Comparison of ENCODE assay signal across 27 cellular contexts in genomic region chr2:113160248-113160647, GRCh38. TPM values are rescaled to one million over a fixed set of nuclear protein-coding genes. Genes with fewer than 3 reads are reported as not detected.
A peak's percentile ranks its signal among the peaks of the same experiment; 100 is the strongest.
DNase-seq lines count a peak whose midpoint lies in the region; ATAC-seq, FAIRE-seq and TF ChIP-seq lines count a peak whose summit lies in the region.
"Had no signal": no experiment of that assay in that cellular context is flagged by ENCODE, and none has a peak within 500 bp of the region (broad histone marks: within the 10 kb centered on the region; RNA-seq: fewer than 3 reads in every experiment).

No MANE protein-coding gene starts in this region.

- H2AFZ ChIP-seq in HepG2 (ENCODE audit: low read length) (no peak overlapping the region), K562 (ENCODE audit: low read depth, low read length) (no peak overlapping the region)

- no peak overlapping the region for H3K4me3 Mint-ChIP-seq in memory B cell
- H3K4me3 Mint-ChIP-seq: B cell; CD4-positive, alpha-beta T cell had no signal

- H3K79me2 ChIP-seq in HepG2 (ENCODE audit: insufficient read depth, low read length) (no peaks in the 10 kb centered on the region), K562 (ENCODE audit: control insufficient read depth, insufficient read depth, low read length) (no peaks in the 10 kb centered on the region)

- in situ Hi-C loops in HepG2 (cut with HindIII; ENCODE audit: extremely low pct_ligation_motif_present, low pct_unique_long_range_greater_than_20kb) (no loop called here), Panc1 (cut with HindIII; ENCODE audit: low pct_unique_long_range_greater_than_20kb, low sequenced_read_pairs) (no loop called here), K562 (cut with MboI) (no loop called here)

- H4K20me1 ChIP-seq in HepG2 (ENCODE audit: insufficient read depth, low read length) = no peaks in the 10 kb centered on the region
- no peaks in the 10 kb centered on the region for H4K20me1 ChIP-seq in K562 (replicated peaks; ENCODE audit: control insufficient read depth, insufficient read depth, low read length)
- H4K20me1 ChIP-seq: BLaER1 treated with 17β-estradiol and CSF1 and Interleukin-3, amounts not matched to agents 10 nM and 100 nM had no signal

- H3K4me3 ChIP-seq in HepG2 (replicated peaks in 1 of 3; ENCODE audit: insufficient read depth in 1 of 3, low read depth in 2 of 3, low read length in 3 of 3) (no peak overlapping the region), right lobe of liver (no peak overlapping the region), Panc1 (ENCODE audit: low read depth in 2 of 2, low read length in 2 of 2) (no peak overlapping the region), K562 (no peak overlapping the region)
- H3K4me3 ChIP-seq: A549; BLaER1 treated with 17β-estradiol and CSF1 and Interleukin-3, amounts not matched to agents 10 nM and 100 nM; GM12878 had no signal

- H3K27ac Mint-ChIP-seq in memory B cell = peak overlapping the region; percentile 53

- H3K4me1 ChIP-seq in HepG2 (ENCODE audit: insufficient read depth, low read length) = peaks cover 57% of the 10 kb centered on the region
- H3K4me1 ChIP-seq in right lobe of liver = peaks cover 0 to 35% (median 17%) of the 10 kb centered on the region in 4 donors
- 0 out of 2 replicates have a peak, but pooled peaks cover 3% of the 10 kb centered on the region for H3K4me1 ChIP-seq in Panc1 (ENCODE audit: control insufficient read depth, insufficient read depth, low read length)
- peaks cover 10 to 15% of the 10 kb centered on the region in 2 experiments; a peak in 4 of 5 replicates for H3K4me1 ChIP-seq in K562 (replicated peaks in 1 of 2; ENCODE audit: control insufficient read depth in 2 of 2, insufficient read depth in 2 of 2, low read length in 2 of 2)

- H3K9me3 Mint-ChIP-seq in memory B cell = no peaks in the 10 kb centered on the region
- H3K9me3 Mint-ChIP-seq: CD4-positive, alpha-beta T cell; CD8-positive, alpha-beta memory T cell had no signal

- no peak overlapping the region for H3K4me2 ChIP-seq in HepG2 (ENCODE audit: low read depth, low read length)
- H3K4me2 ChIP-seq in K562 (ENCODE audit: insufficient read depth, low read length) = no peak overlapping the region
- H3K4me2 ChIP-seq: A549; BLaER1 treated with 17β-estradiol and CSF1 and Interleukin-3, amounts not matched to agents 10 nM and 100 nM had no signal

- peaks cover 20% of the 10 kb centered on the region for H3K4me1 Mint-ChIP-seq in memory B cell

- intact Hi-C loops in HepG2 (cut with micrococcal nuclease; ENCODE audit: unreplicated experiment) (no loop called here), right lobe of liver (cut with DNase I) (no loop called here), Panc1 (cut with micrococcal nuclease; ENCODE audit: unreplicated experiment) (no loop called here), K562 (cut with micrococcal nuclease) (no loop called here)

- H3K36me3 ChIP-seq in HepG2 (replicated peaks in 1 of 2; ENCODE audit: control insufficient read depth in 1 of 2, insufficient read depth in 2 of 2, low read length in 2 of 2) (no peaks in the 10 kb centered on the region), right lobe of liver (no peaks in the 10 kb centered on the region), Panc1 (ENCODE audit: control insufficient read depth, insufficient read depth, low read length) (no peaks in the 10 kb centered on the region; the same call in 1 of the 2 replicates), K562 (ENCODE audit: control insufficient read depth, insufficient read depth, low read length) (no peaks in the 10 kb centered on the region)
- H3K36me3 ChIP-seq: BLaER1 treated with 17β-estradiol and CSF1 and Interleukin-3, amounts not matched to agents 10 nM and 100 nM had no signal

- TF ChIP-seq POLR2A in HepG2 (IDR thresholded peaks at IDR 0.05; ENCODE audit: insufficient read depth in 1 of 2, low read depth in 2 of 2, low read length in 2 of 2) (no peak), right lobe of liver (IDR thresholded peaks at IDR 0.05) (no peak), K562 (conservative IDR thresholded peaks at IDR 0.05) (no peak)

- DNase-seq in HepG2 (ENCODE audit: low spot score) (no peak), right lobe of liver (no peak), Panc1 (ENCODE audit: low read depth, low spot score) (no peak), K562 (ENCODE audit: extremely low read depth in 1 of 4, low spot score in 3 of 4) (no peak), memory B cell (ENCODE audit: low spot score in 2 of 2) (no peak), GM20000 (ENCODE audit: low spot score) (no peak), NCI-H2029 treated with DMSO at 0.1 percent for 48 hours (lab: John Stamatoyannopoulos, UW) (no peak), A172 (ENCODE audit: low spot score) (no peak)
- DNase-seq: 8988T; AML-193; CD4-positive, alpha-beta T cell; CD8-positive, alpha-beta memory T cell; COR-L47; DMS153; DMS79; DND-41; EL; GDM1 had no signal

- ATAC-seq in HepG2 = no peak
- no peak for ATAC-seq in right lobe of liver
- ATAC-seq in Panc1 = no peak
- ATAC-seq in K562 = no peak
- ATAC-seq in memory B cell (ENCODE audit: low read depth) = no peak
- ATAC-seq: A549, GM12878 had no signal

- H3K9me3 ChIP-seq in HepG2 (ENCODE audit: low read length) (no peaks in the 10 kb centered on the region), right lobe of liver (no peaks in the 10 kb centered on the region), Panc1 (ENCODE audit: control insufficient read depth, insufficient read depth, low read depth, low read length) (no peaks in the 10 kb centered on the region), K562 (replicated peaks; ENCODE audit: control insufficient read depth, insufficient read depth, low read depth, low read length) (no peaks in the 10 kb centered on the region)
- H3K9me3 ChIP-seq: A549; BLaER1 treated with 17β-estradiol and CSF1 and Interleukin-3, amounts not matched to agents 10 nM and 100 nM had no signal

- H3K27ac ChIP-seq in HepG2 (ENCODE audit: extremely low read length, insufficient read depth, low read length) = no peak overlapping the region
- H3K27ac ChIP-seq in right lobe of liver = no peak overlapping the region
- no peak overlapping the region for H3K27ac ChIP-seq in Panc1 (ENCODE audit: low read length)
- H3K27ac ChIP-seq in K562 (ENCODE audit: extremely low read depth, low read depth, low read length) = no peak overlapping the region
- H3K27ac ChIP-seq: BLaER1 treated with 17β-estradiol and CSF1 and Interleukin-3, amounts not matched to agents 10 nM and 100 nM had no signal

- no peaks in the 10 kb centered on the region for H3K9me1 ChIP-seq in K562 (ENCODE audit: control insufficient read depth, insufficient read depth, low read length)

- no peak for FAIRE-seq in HepG2 (lab: Jason Lieb, UNC)
- FAIRE-seq in K562 (lab: Jason Lieb, UNC) = no peak
- FAIRE-seq: A549, GM12878, GM12892, GM18507 had no signal

- POLR2A ChIA-PET in HepG2 (lab: Yijun Ruan, JAX) = interaction anchor here (5.3 kb wide), 1 partner anchor 20 kb away, joined by 39 read pairs; no protein-coding TSS in a partner anchor
- POLR2A ChIA-PET in Panc1 (lab: Charles Lee) = no interaction called here
- POLR2A ChIA-PET in K562 (lab: Yijun Ruan, JAX) = no interaction called here

- TF ChIP-seq EP300 in HepG2 (IDR thresholded peaks at IDR 0.05; ENCODE audit: low read depth in 2 of 2, low read length in 2 of 2) (no peak), HepG2 (CRISPR knock-in tag; IDR thresholded peaks at IDR 0.05; ENCODE audit: borderline replicate concordance) (no peak), K562 (IDR thresholded peaks at IDR 0.05; ENCODE audit: low read length) (no peak)

- CTCF ChIA-PET in HepG2 (lab: Yijun Ruan, JAX; ENCODE audit: low intra/inter-chr PET ratio, low total read pairs) = no interaction called here
- CTCF ChIA-PET in Panc1 (lab: Charles Lee) = no interaction called here
- CTCF ChIA-PET in K562 (lab: Yijun Ruan, JAX; ENCODE audit: low intra/inter-chr PET ratio) = no interaction called here

- H3K27me3 ChIP-seq in HepG2 (ENCODE audit: control insufficient read depth in 1 of 2, insufficient read depth in 2 of 2, low read length in 2 of 2) (no peaks in the 10 kb centered on the region; a peak in 1 of 5 replicates), right lobe of liver (no peaks in the 10 kb centered on the region), Panc1 (ENCODE audit: control insufficient read depth, insufficient read depth, low read length) (peaks cover 10% of the 10 kb centered on the region; the same call in 1 of the 2 replicates), K562 (ENCODE audit: control insufficient read depth in 2 of 2, insufficient read depth in 2 of 2, low read length in 2 of 2) (peaks cover 0 to 2% of the 10 kb centered on the region in 2 experiments; a peak in 1 of 5 replicates)

- H3K27me3 Mint-ChIP-seq in memory B cell = no peaks in the 10 kb centered on the region
- H3K27me3 Mint-ChIP-seq: B cell; CD4-positive, alpha-beta T cell; CD8-positive, alpha-beta memory T cell had no signal

- no peaks in the 10 kb centered on the region for H3K36me3 Mint-ChIP-seq in memory B cell

- 96% methylated on average over 1 of the region's 1 CpG for WGBS in HepG2 (ENCODE audit: low lambda C conversion rate)
- whole genome bisulfite sequencing in right lobe of liver (ENCODE audit: insufficient coverage, low coverage, low lambda C conversion rate, missing lambda C conversion rate) = 89% methylated on average over 1 of the region's 1 CpG
- 67% methylated on average over 1 of the region's 1 CpG for WGBS in K562 (ENCODE audit: insufficient coverage, low coverage, missing lambda C conversion rate)

- TF ChIP-seq RAD21 in HepG2 (CRISPR knock-in tag; IDR thresholded peaks at IDR 0.05) (no peak), K562 (CRISPR knock-in tag; conservative IDR thresholded peaks at IDR 0.05 in 1 of 2, IDR thresholded peaks at IDR 0.05 in 1 of 2) (no peak)

- TF ChIP-seq CTCF in HepG2 (CRISPR knock-in tag; IDR thresholded peaks at IDR 0.05) (no peak), right lobe of liver (IDR thresholded peaks at IDR 0.05) (no peak), Panc1 (IDR thresholded peaks at IDR 0.05) (no peak), K562 (IDR thresholded peaks at IDR 0.05 in 2 of 3, conservative IDR thresholded peaks at IDR 0.05 in 1 of 3; ENCODE audit: insufficient read depth in 2 of 3, low read depth in 1 of 3, low read length in 3 of 3) (no peak), GM20000 (IDR thresholded peaks at IDR 0.05; ENCODE audit: extremely low read depth, missing control alignments) (no peak)

- no TSS peak for BruUV-seq in HepG2 (replicated peaks; lab: Mats Ljungman, UMichigan)
- BruUV-seq in Panc1 (replicated peaks; lab: Mats Ljungman, UMichigan) = TSS peak; percentile 76
- no TSS peak for BruUV-seq in K562 (replicated peaks; lab: Mats Ljungman, UMichigan)

- no peak overlapping the region for H3K9ac ChIP-seq in HepG2 (ENCODE audit: insufficient read depth, low read depth, low read length)
- no peak overlapping the region for H3K9ac ChIP-seq in K562 (ENCODE audit: insufficient read depth in 1 of 2, low read depth in 2 of 2, low read length in 2 of 2)
- H3K9ac ChIP-seq: BLaER1 treated with 17β-estradiol and CSF1 and Interleukin-3, amounts not matched to agents 10 nM and 100 nM had no signal

RNA-seq across cellular contexts. Expression of gene PSD4, which starts 13.5 kb away (rescaled TPM):
- total RNA-seq in HepG2 (2016; rRNA removed; fragmentation: Illumina TruSeq; extraction: Trizol) (8.6 and 9.4 TPM in 2 replicates), right lobe of liver (10 to 100 TPM; 38.0 to 77.8 (median 58.7) TPM), Panc1 (2021; ENCODE audit: unreplicated experiment) (3.6 TPM), K562 (2014; rRNA removed) (41.0 and 47.0 TPM in 2 replicates), K562 (2014; rRNA removed; fragmentation: Illumina TruSeq; extraction: Trizol) (13.0 and 14.8 TPM in 2 replicates), K562 (2015; rRNA removed; fragmentation: Illumina TruSeq; extraction: Trizol) (20.8 and 21.7 TPM in 2 replicates), K562 (2021) (48.3 and 54.0 TPM in 2 replicates)
- 1.8 and 2.1 TPM in 2 replicates for total RNA-seq in HepG2 (2016; cell fraction: cytosol; rRNA removed; fragmentation: Illumina TruSeq; extraction: Trizol; ENCODE audit: low read depth)
- 6.4 and 9.6 TPM in 2 replicates for total RNA-seq in HepG2 (2016; cell fraction: insoluble cytoplasmic fraction; rRNA removed; fragmentation: Illumina TruSeq; extraction: Trizol)
- total RNA-seq in HepG2 (2016; cell fraction: membrane; rRNA removed; fragmentation: Illumina TruSeq; extraction: Trizol) = 4.3 and 5.2 TPM in 2 replicates
- total RNA-seq in HepG2 (2016; cell fraction: nucleus; rRNA removed; fragmentation: Illumina TruSeq; extraction: Trizol) = 10.2 and 10.4 TPM in 2 replicates
- polyA plus RNA-seq in HepG2 (2011; rRNA removed) (5.8 and 9.1 TPM in 2 replicates), K562 (2011; rRNA removed) (11.0 and 14.5 TPM in 2 replicates), K562 (2014; fragmentation: Illumina TruSeq; extraction: Trizol) (28.4 and 32.1 TPM in 2 replicates), K562 (2014; fragmentation: Nextera tagmentation; extraction: Ambion mirVana) (under 1 TPM; 0.46 to 0.52 TPM), K562 (2014; rRNA removed) (27.4 and 30.3 TPM in 2 replicates)
- polyA plus RNA-seq in HepG2 (2011; cell fraction: cytosol; rRNA removed) = 4.3 and 4.7 TPM in 2 replicates
- polyA plus RNA-seq in HepG2 (2011; cell fraction: nucleus; rRNA removed) = 34.6 and 36.0 TPM in 2 replicates
- polyA plus RNA-seq in HepG2 (2012) = 9.7 and 12.9 TPM in 2 replicates
- 1.3 TPM in 2 replicates for polyA plus RNA-seq in HepG2 (2016; cell fraction: cytosol; fragmentation: Illumina TruSeq; extraction: Trizol; ENCODE audit: low read depth)
- polyA plus RNA-seq in HepG2 (2016; cell fraction: insoluble cytoplasmic fraction; fragmentation: Illumina TruSeq; extraction: Trizol; ENCODE audit: low read depth) = 4.3 and 6.8 TPM in 2 replicates
- polyA plus RNA-seq in HepG2 (2016; cell fraction: membrane; fragmentation: Illumina TruSeq; extraction: Trizol; ENCODE audit: low read depth) = 3.3 TPM in 2 replicates
- polyA plus RNA-seq in HepG2 (2016; cell fraction: nucleus; fragmentation: Illumina TruSeq; extraction: Trizol; ENCODE audit: insufficient read depth, low read depth) = 14.7 and 15.0 TPM in 2 replicates
- 3.6 and 13.9 TPM in 2 replicates for polyA minus RNA-seq in HepG2 (2011; rRNA and poly(A)+ RNA removed; ENCODE audit: low replicate concordance)
- polyA minus RNA-seq in HepG2 (2011; cell fraction: cytosol; rRNA and poly(A)+ RNA removed) = 5.2 and 5.3 TPM in 2 replicates
- polyA minus RNA-seq in HepG2 (2011; cell fraction: nucleus; rRNA and poly(A)+ RNA removed) = 11.6 and 16.2 TPM in 2 replicates
- 2.0 TPM for polyA plus RNA-seq in Panc1 (2012; ENCODE audit: insufficient read length)
- 52.4 and 98.0 TPM in 2 replicates for total RNA-seq in K562 (2011; cell fraction: chromatin; rRNA removed; ENCODE audit: low replicate concordance)
- total RNA-seq in K562 (2011; cell fraction: nucleolus; rRNA removed) = 58.9 and 60.3 TPM in 2 replicates
- total RNA-seq in K562 (2011; cell fraction: nucleoplasm; rRNA removed) = 44.1 and 62.2 TPM in 2 replicates
- polyA plus RNA-seq in K562 (2011; cell fraction: cytosol; rRNA removed) = 8.8 and 13.1 TPM in 2 replicates
- polyA plus RNA-seq in K562 (2011; cell fraction: nucleus; rRNA removed) = 63.6 and 113 TPM in 2 replicates
- 23.7 and 33.6 TPM in 2 replicates for polyA plus RNA-seq in K562 (2012)
- polyA minus RNA-seq in K562 (2011; rRNA and poly(A)+ RNA removed) = 12.7 and 15.8 TPM in 2 replicates
- polyA minus RNA-seq in K562 (2011; cell fraction: cytosol; rRNA and poly(A)+ RNA removed) = 12.8 and 14.9 TPM in 2 replicates
- 35.9 and 36.1 TPM in 2 replicates for polyA minus RNA-seq in K562 (2011; cell fraction: nucleus; rRNA and poly(A)+ RNA removed)
- total RNA-seq in A172 (2014; rRNA removed; shearing (Covaris generic)) = 10.0 and 10.2 TPM in 2 replicates
- total RNA-seq: G401 had no signal

RNA-seq across cellular contexts. Expression of gene IL1RN, which starts 32.9 kb away (rescaled TPM):
- 21.1 and 21.2 TPM in 2 replicates for total RNA-seq in HepG2 (2016; rRNA removed; fragmentation: Illumina TruSeq; extraction: Trizol)
- 6.3 and 8.3 TPM in 2 replicates for total RNA-seq in HepG2 (2016; cell fraction: cytosol; rRNA removed; fragmentation: Illumina TruSeq; extraction: Trizol; ENCODE audit: low read depth)
- total RNA-seq in HepG2 (2016; cell fraction: insoluble cytoplasmic fraction; rRNA removed; fragmentation: Illumina TruSeq; extraction: Trizol) = 21.0 and 24.7 TPM in 2 replicates
- total RNA-seq in HepG2 (2016; cell fraction: membrane; rRNA removed; fragmentation: Illumina TruSeq; extraction: Trizol) = 18.1 and 19.8 TPM in 2 replicates
- total RNA-seq in HepG2 (2016; cell fraction: nucleus; rRNA removed; fragmentation: Illumina TruSeq; extraction: Trizol) = 16.3 and 16.9 TPM in 2 replicates
- polyA plus RNA-seq in HepG2 (2011; rRNA removed) = 101 and 142 TPM in 2 replicates
- 92.3 and 115 TPM in 2 replicates for polyA plus RNA-seq in HepG2 (2011; cell fraction: cytosol; rRNA removed)
- polyA plus RNA-seq in HepG2 (2011; cell fraction: nucleus; rRNA removed) = 29.8 and 45.4 TPM in 2 replicates
- 96.1 and 98.3 TPM in 2 replicates for polyA plus RNA-seq in HepG2 (2012)
- polyA plus RNA-seq in HepG2 (2016; cell fraction: cytosol; fragmentation: Illumina TruSeq; extraction: Trizol; ENCODE audit: low read depth) = 12.2 and 14.7 TPM in 2 replicates
- 46.6 and 48.4 TPM in 2 replicates for polyA plus RNA-seq in HepG2 (2016; cell fraction: insoluble cytoplasmic fraction; fragmentation: Illumina TruSeq; extraction: Trizol; ENCODE audit: low read depth)
- 32.1 and 33.8 TPM in 2 replicates for polyA plus RNA-seq in HepG2 (2016; cell fraction: membrane; fragmentation: Illumina TruSeq; extraction: Trizol; ENCODE audit: low read depth)
- 23.4 and 24.9 TPM in 2 replicates for polyA plus RNA-seq in HepG2 (2016; cell fraction: nucleus; fragmentation: Illumina TruSeq; extraction: Trizol; ENCODE audit: insufficient read depth, low read depth)
- 0.42 and 94.0 TPM in 2 replicates for polyA minus RNA-seq in HepG2 (2011; rRNA and poly(A)+ RNA removed; ENCODE audit: low replicate concordance)
- 35.5 and 37.1 TPM in 2 replicates for polyA minus RNA-seq in HepG2 (2011; cell fraction: cytosol; rRNA and poly(A)+ RNA removed)
- polyA minus RNA-seq in HepG2 (2011; cell fraction: nucleus; rRNA and poly(A)+ RNA removed) = 29.4 and 42.8 TPM in 2 replicates
- total RNA-seq in right lobe of liver = 10 to 100 TPM; 14.5 to 98.1 (median 43.9) TPM
- not detected for total RNA-seq in Panc1 (2021; ENCODE audit: unreplicated experiment)
- polyA plus RNA-seq in Panc1 (2012; ENCODE audit: insufficient read length) = not detected
- total RNA-seq in K562 (2011; cell fraction: chromatin; rRNA removed; ENCODE audit: low replicate concordance) = not detected in 2 replicates
- not detected in 2 replicates for total RNA-seq in K562 (2011; cell fraction: nucleolus; rRNA removed)
- total RNA-seq in K562 (2011; cell fraction: nucleoplasm; rRNA removed) = not detected in 2 replicates
- not detected in 2 replicates for total RNA-seq in K562 (2014; rRNA removed)
- not detected in 2 replicates for total RNA-seq in K562 (2014; rRNA removed; fragmentation: Illumina TruSeq; extraction: Trizol)
- not detected in 2 replicates for total RNA-seq in K562 (2015; rRNA removed; fragmentation: Illumina TruSeq; extraction: Trizol)
- not detected in 2 replicates for total RNA-seq in K562 (2021)
- polyA plus RNA-seq in K562 (2011; rRNA removed) = 0.13 TPM in 1 of 2 replicates, not detected in the other
- 0.12 TPM in 1 of 2 replicates, not detected in the other for polyA plus RNA-seq in K562 (2011; cell fraction: cytosol; rRNA removed)
- not detected in 2 replicates for polyA plus RNA-seq in K562 (2011; cell fraction: nucleus; rRNA removed)
- polyA plus RNA-seq in K562 (2012) = 0.13 and 0.26 TPM in 2 replicates
- not detected in 2 replicates for polyA plus RNA-seq in K562 (2014; fragmentation: Illumina TruSeq; extraction: Trizol)
- not detected for polyA plus RNA-seq in K562 (2014; fragmentation: Nextera tagmentation; extraction: Ambion mirVana)
- not detected in 2 replicates for polyA plus RNA-seq in K562 (2014; rRNA removed)
- polyA minus RNA-seq in K562 (2011; rRNA and poly(A)+ RNA removed) = not detected in 2 replicates
- polyA minus RNA-seq in K562 (2011; cell fraction: cytosol; rRNA and poly(A)+ RNA removed) = not detected in 2 replicates
- polyA minus RNA-seq in K562 (2011; cell fraction: nucleus; rRNA and poly(A)+ RNA removed) = not detected in 2 replicates
- 0.41 TPM in 1 of 2 replicates, not detected in the other for total RNA-seq in A172 (2014; rRNA removed; shearing (Covaris generic))
- total RNA-seq: B cell, Daoy, G401, GM12878 had no signal
- polyA plus RNA-seq: BJ; CD8-positive, alpha-beta memory T cell had no signal

Comparison
In these comparisons a context has a peak if more than half of its experiments do, and no peak if none do; other contexts are left out.
1. Of the 241 proteins assayed by ChIP-seq in both HepG2 and K562: peak only in HepG2: none; only in K562: ADNP and HDAC2; in both: CHD4 and KDM1A; in neither: 237.